Comparison of ENCODE assay signal across 17 cellular contexts in the genomic region with DNA sequence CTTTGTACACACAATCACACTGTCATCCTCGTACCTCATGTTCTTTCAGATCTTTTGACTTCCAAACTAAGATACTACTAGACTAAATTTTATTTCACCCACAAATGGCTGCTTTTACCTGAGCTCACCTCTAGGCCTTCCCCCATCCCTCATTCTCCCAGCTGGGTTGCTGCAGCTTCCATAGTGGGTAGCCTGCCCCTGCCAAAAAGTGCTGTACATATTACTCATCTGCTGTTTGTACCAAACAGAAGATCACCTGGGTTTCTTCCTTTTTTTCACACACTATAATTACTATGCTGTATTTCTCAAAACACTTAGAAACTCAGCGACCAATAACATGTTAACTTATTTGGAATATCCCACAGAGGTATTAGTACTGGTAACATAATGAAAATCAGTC.
A peak's percentile ranks its signal among the peaks of the same experiment; 100 is the strongest.
DNase-seq lines count a peak whose midpoint lies in the region; ATAC-seq and TF ChIP-seq lines count a peak whose summit lies in the region.
"Had no signal": no experiment of that assay in that cellular context is flagged by ENCODE, and none has a peak within 500 bp of the region (broad histone marks: within the 10 kb centered on the region; RNA-seq: fewer than 3 reads in every experiment).

No MANE protein-coding gene starts in this region.

- dilution Hi-C loops in mammary epithelial cell (cut with HindIII; ENCODE audit: low sequenced_read_pairs), result no loop called here

- H3K79me2 ChIP-seq in mammary epithelial cell (ENCODE audit: insufficient read depth, low read length), result no peaks in the 10 kb centered on the region
- no peaks in the 10 kb centered on the region for H3K79me2 ChIP-seq in mesendoderm (ENCODE audit: control insufficient read depth, insufficient read depth, low read length)

- H3K4me1 Mint-ChIP-seq in dendritic cell treated with granulocyte-macrophage colony-stimulating factor and Interleukin-4, amounts not matched to agents 40 ng/mL and 50 ng/mL, for 4 days (ENCODE audit: low read depth), result peaks cover 67% of the 10 kb centered on the region
- peaks cover 37% of the 10 kb centered on the region for H3K4me1 Mint-ChIP-seq in activated CD8-positive, alpha-beta memory T cell treated with anti-CD3 and anti-CD28 coated beads, Interleukin-2, amount 10 ng/mL, durations not matched to agents 7 days and 5 days
- H3K4me1 Mint-ChIP-seq: GM23338 had no signal

- no peak for TF ChIP-seq POLR2A in breast epithelium (IDR thresholded peaks at IDR 0.05)

- H3K9me3 Mint-ChIP-seq in dendritic cell treated with granulocyte-macrophage colony-stimulating factor and Interleukin-4, amounts not matched to agents 40 ng/mL and 50 ng/mL, for 4 days, result peaks cover 9% of the 10 kb centered on the region
- H3K9me3 Mint-ChIP-seq in activated CD8-positive, alpha-beta memory T cell treated with anti-CD3 and anti-CD28 coated beads, Interleukin-2, amount 10 ng/mL, durations not matched to agents 7 days and 5 days (ENCODE audit: low read depth), result peaks cover 25% of the 10 kb centered on the region

- no peak overlapping the region for H3K56ac ChIP-seq in mesendoderm (ENCODE audit: low read length)

- peak overlapping the region; percentile 67 for H3K27ac Mint-ChIP-seq in dendritic cell treated with granulocyte-macrophage colony-stimulating factor and Interleukin-4, amounts not matched to agents 40 ng/mL and 50 ng/mL, for 4 days
- no peak overlapping the region for H3K27ac Mint-ChIP-seq in activated CD8-positive, alpha-beta memory T cell treated with anti-CD3 and anti-CD28 coated beads, Interleukin-2, amount 10 ng/mL, durations not matched to agents 7 days and 5 days
- H3K27ac Mint-ChIP-seq: CD14-positive monocyte; CD4-positive, alpha-beta memory T cell; GM23338 had no signal

- no peaks in the 10 kb centered on the region for H3K36me3 Mint-ChIP-seq in dendritic cell treated with granulocyte-macrophage colony-stimulating factor and Interleukin-4, amounts not matched to agents 40 ng/mL and 50 ng/mL, for 4 days (ENCODE audit: low read depth)
- H3K36me3 Mint-ChIP-seq in activated CD8-positive, alpha-beta memory T cell treated with anti-CD3 and anti-CD28 coated beads, Interleukin-2, amount 10 ng/mL, durations not matched to agents 7 days and 5 days, result peaks cover 51% of the 10 kb centered on the region
- H3K36me3 Mint-ChIP-seq: CD4-positive, alpha-beta memory T cell had no signal

- H3K23ac ChIP-seq in mesendoderm (ENCODE audit: low read length), result no peak overlapping the region

- H3K27ac ChIP-seq in mammary epithelial cell (ENCODE audit: insufficient read depth, low read depth, low read length), result no peak overlapping the region
- no peak overlapping the region for H3K27ac ChIP-seq in breast epithelium
- no peak overlapping the region for H3K27ac ChIP-seq in mesendoderm (ENCODE audit: low read depth, low read length)
- H3K27ac ChIP-seq: BLaER1, HL-60 had no signal

- no peak overlapping the region for H3K4ac ChIP-seq in mesendoderm (ENCODE audit: low read depth, low read length)

- no peak for ATAC-seq in GM21447 (IDR thresholded peaks at IDR 0.05; ENCODE audit: unreplicated experiment)
- ATAC-seq in activated CD8-positive, alpha-beta memory T cell treated with anti-CD3 and anti-CD28 coated beads, Interleukin-2, amount 10 ng/mL, durations not matched to agents 7 days and 5 days, result no peak
- ATAC-seq: GM23338 had no signal

- H3K9me3 ChIP-seq in mammary epithelial cell (replicated peaks; ENCODE audit: insufficient read depth, low read length) (no peaks in the 10 kb centered on the region), breast epithelium (no peaks in the 10 kb centered on the region)
- H3K9me3 ChIP-seq: BLaER1 had no signal

- no peaks in the 10 kb centered on the region for H3K27me3 Mint-ChIP-seq in dendritic cell treated with granulocyte-macrophage colony-stimulating factor and Interleukin-4, amounts not matched to agents 40 ng/mL and 50 ng/mL, for 4 days
- H3K27me3 Mint-ChIP-seq in activated CD8-positive, alpha-beta memory T cell treated with anti-CD3 and anti-CD28 coated beads, Interleukin-2, amount 10 ng/mL, durations not matched to agents 7 days and 5 days, result no peaks in the 10 kb centered on the region
- H3K27me3 Mint-ChIP-seq: CD4-positive, alpha-beta memory T cell had no signal

- H2BK120ac ChIP-seq in mesendoderm (ENCODE audit: low read depth, low read length), result no peak overlapping the region

- H3K4me2 ChIP-seq in mammary epithelial cell (ENCODE audit: insufficient read depth, low read depth, low read length), result no peak overlapping the region
- no peak overlapping the region for H3K4me2 ChIP-seq in mesendoderm (ENCODE audit: low read length)
- H3K4me2 ChIP-seq: BLaER1, GM23338 had no signal

- DNase-seq in mammary epithelial cell, result peak; percentile 53
- DNase-seq in breast epithelium (ENCODE audit: low spot score in 2 of 2), result no peak
- no peak for DNase-seq in mesendoderm
- no peak for DNase-seq in activated T-cell treated with anti-CD3 and anti-CD28 coated beads for 4 hours
- no peak for DNase-seq in activated CD8-positive, alpha-beta memory T cell treated with anti-CD3 and anti-CD28 coated beads, Interleukin-2, amount 10 ng/mL, durations not matched to agents 7 days and 5 days
- DNase-seq: 8988T; CD4-positive, alpha-beta memory T cell; DMS153; DND-41; EL; HCEC 1CT had no signal

- WGBS in mammary epithelial cell (ENCODE audit: low coverage, missing lambda C conversion rate), result 97% methylated on average over 2 of the region's 2 CpGs
- no CpG with 5 or more reads among the region's 2 CpGs for whole genome bisulfite sequencing in mesendoderm (ENCODE audit: extremely low coverage, insufficient coverage, low lambda C conversion rate)

- H2AK5ac ChIP-seq in mesendoderm (ENCODE audit: low read length), result no peak overlapping the region

- TF ChIP-seq CTCF in mammary epithelial cell (conservative IDR thresholded peaks at IDR 0.05 in 1 of 2, IDR thresholded peaks at IDR 0.05 in 1 of 2; ENCODE audit: extremely low read depth in 1 of 2, insufficient read depth in 1 of 2, low read depth in 1 of 2, low read length in 2 of 2), result peak; percentile 18 to 21
- TF ChIP-seq CTCF in breast epithelium (IDR thresholded peaks at IDR 0.05), result no peak

- H3K9ac ChIP-seq in mammary epithelial cell (ENCODE audit: insufficient read depth, low read length) (no peak overlapping the region), mesendoderm (ENCODE audit: low read length) (no peak overlapping the region)
- H3K9ac ChIP-seq: BLaER1 had no signal

- H4K20me1 ChIP-seq in mammary epithelial cell (ENCODE audit: insufficient read depth, low read length), result no peaks in the 10 kb centered on the region
- H4K20me1 ChIP-seq: BLaER1 had no signal

- no peak overlapping the region for H2AFZ ChIP-seq in mammary epithelial cell (ENCODE audit: low read depth, low read length)
- H2AFZ ChIP-seq: GM23338 had no signal

- no peaks in the 10 kb centered on the region for H3K27me3 ChIP-seq in mammary epithelial cell (ENCODE audit: insufficient read depth, low read length)
- H3K27me3 ChIP-seq in breast epithelium, result no peaks in the 10 kb centered on the region
- no peaks in the 10 kb centered on the region for H3K27me3 ChIP-seq in mesendoderm (ENCODE audit: insufficient read depth, low read length, poor library complexity)
- H3K27me3 ChIP-seq: BLaER1 had no signal

- H2BK5ac ChIP-seq in mesendoderm (ENCODE audit: low read length), result no peak overlapping the region

- no peak overlapping the region for H3K18ac ChIP-seq in mesendoderm (ENCODE audit: low read length)

- H3K36me3 ChIP-seq in mammary epithelial cell (ENCODE audit: insufficient read depth, low read length), result no peaks in the 10 kb centered on the region
- H3K36me3 ChIP-seq in breast epithelium, result no peaks in the 10 kb centered on the region
- no peaks in the 10 kb centered on the region for H3K36me3 ChIP-seq in mesendoderm (ENCODE audit: control insufficient read depth, insufficient read depth, low read length)
- H3K36me3 ChIP-seq: BLaER1 had no signal

- H4K5ac ChIP-seq in mesendoderm (ENCODE audit: low read length), result no peak overlapping the region

- BruUV-seq in mammary epithelial cell (replicated peaks; lab: Mats Ljungman, UMichigan), result no TSS peak

- H3K4me3 Mint-ChIP-seq in dendritic cell treated with granulocyte-macrophage colony-stimulating factor and Interleukin-4, amounts not matched to agents 40 ng/mL and 50 ng/mL, for 4 days, result no peak overlapping the region
- H3K4me3 Mint-ChIP-seq in activated CD8-positive, alpha-beta memory T cell treated with anti-CD3 and anti-CD28 coated beads, Interleukin-2, amount 10 ng/mL, durations not matched to agents 7 days and 5 days, result no peak overlapping the region
- H3K4me3 Mint-ChIP-seq: CD14-positive monocyte; CD4-positive, alpha-beta memory T cell; GM23338 had no signal

- H3K4me3 ChIP-seq in mammary epithelial cell (replicated peaks in 1 of 3; ENCODE audit: insufficient read depth in 1 of 3, low read depth in 2 of 3, low read length in 3 of 3) (no peak overlapping the region), breast epithelium (no peak overlapping the region), mesendoderm (ENCODE audit: low read length) (no peak overlapping the region)
- H3K4me3 ChIP-seq: BLaER1, GM23338 had no signal

- intact Hi-C loops in mammary epithelial cell (cut with micrococcal nuclease) (no loop called here), breast epithelium (cut with DNase I; ENCODE audit: low total_unique reads) (no loop called here)
- intact Hi-C loops in dendritic cell treated with granulocyte-macrophage colony-stimulating factor and Interleukin-4, amounts not matched to agents 40 ng/mL and 50 ng/mL, for 4 days (cut with micrococcal nuclease), result no loop called here

- in situ Hi-C loops in mammary epithelial cell (cut with MboI; ENCODE audit: low sequenced_read_pairs in 2 of 2), result no loop called here

- peak overlapping the region; percentile 42 for H2BK15ac ChIP-seq in mesendoderm (replicated peaks; ENCODE audit: low read depth)

- CTCF ChIA-PET in mammary epithelial cell (lab: Charles Lee; ENCODE audit: low non-redundant PET), result no interaction called here
- CTCF ChIA-PET in activated CD8-positive, alpha-beta memory T cell treated with anti-CD3 and anti-CD28 coated beads, Interleukin-2, amount 10 ng/mL, durations not matched to agents 7 days and 5 days (lab: Charles Lee), result no interaction called here

- H4K8ac ChIP-seq in mesendoderm (ENCODE audit: low read depth, low read length), result no peak overlapping the region

- H3K79me1 ChIP-seq in mesendoderm (ENCODE audit: low read length), result no peaks in the 10 kb centered on the region

- H3K4me1 ChIP-seq in mammary epithelial cell (ENCODE audit: insufficient read depth, low read length) (no peaks in the 10 kb centered on the region), breast epithelium (no peaks in the 10 kb centered on the region), mesendoderm (ENCODE audit: control insufficient read depth, low read depth, low read length) (peaks cover 3% of the 10 kb centered on the region)

Comparison
In these comparisons a context has a peak if more than half of its experiments do, and no peak if none do; other contexts are left out.
1. CTCF ChIP-seq: peak in mammary epithelial cell (2 of 2); none in breast epithelium (0 of 3).